In the genomic region with DNA sequence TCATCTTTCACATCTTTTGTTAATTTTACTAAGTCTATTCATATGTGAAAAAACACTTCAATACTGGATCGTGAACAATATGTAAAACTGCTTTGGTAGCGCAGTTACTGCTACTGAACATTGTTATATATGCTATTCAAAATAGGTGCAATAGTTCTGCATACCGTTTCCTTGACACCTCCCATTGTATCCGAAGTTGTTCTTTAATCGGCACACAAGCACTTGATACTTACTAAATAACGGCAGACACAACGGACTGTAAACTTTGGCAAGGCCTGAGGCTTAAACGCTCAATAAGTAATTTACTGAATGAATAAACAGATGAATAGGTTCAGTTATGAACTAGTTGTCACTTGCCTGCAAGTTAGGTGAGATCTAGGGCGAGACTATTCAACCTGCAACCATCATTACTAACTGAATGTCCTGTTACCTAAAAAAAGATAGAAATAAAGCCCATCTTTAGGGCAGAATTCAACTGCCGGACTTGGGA, we compare ENCODE assay signal across 8 cellular contexts. TPM values are rescaled to one million over a fixed set of nuclear protein-coding genes. Genes with fewer than 3 reads are reported as not detected.
DNase-seq lines count a peak whose midpoint lies in the region; ATAC-seq, FAIRE-seq and TF ChIP-seq lines count a peak whose summit lies in the region.

No MANE protein-coding gene starts in this region.

- TF ChIP-seq CTCF in A549 (IDR thresholded peaks at IDR 0.05) (no peak), H1 (IDR thresholded peaks at IDR 0.05; ENCODE audit: control extremely low read depth in 1 of 3, insufficient read depth in 1 of 3, low read depth in 1 of 3, low read length in 3 of 3) (no peak)

- no peaks in the 10 kb centered on the region for H3K23me2 ChIP-seq in H1 (ENCODE audit: low read depth, low read length)

- H3K9ac ChIP-seq in H1 (replicated peaks in 1 of 4; ENCODE audit: extremely low read depth in 1 of 4, low read depth in 3 of 4, low read length in 3 of 4) (peak overlapping the region; percentile 81 to 99 (median 91)), neuronal stem cell (ENCODE audit: low read depth, low read length, poor library complexity) (no peak overlapping the region)

- no peak for DNase-seq in A549 (ENCODE audit: low read depth in 1 of 2, low spot score in 1 of 2)
- DNase-seq in MV-4-11 (lab: John Stamatoyannopoulos, UW): peak; percentile 34
- no peak for DNase-seq in H1 (ENCODE audit: low read depth in 1 of 2, low spot score in 2 of 2)
- DNase-seq in neuronal stem cell (ENCODE audit: low spot score): no peak
- no peak for DNase-seq in posterior vena cava (ENCODE audit: low spot score)
- DNase-seq in superior temporal gyrus (ENCODE audit: extremely low spot score): no peak
- DNase-seq in NCI-H510A treated with DMSO at 0.1 percent for 48 hours (lab: John Stamatoyannopoulos, UW): no peak

- peak overlapping the region; percentile 47 for H3K56ac ChIP-seq in H1 (replicated peaks; ENCODE audit: insufficient read length, low read depth, low read length)

- TF ChIP-seq EP300 in A549 (IDR thresholded peaks at IDR 0.05): no peak
- TF ChIP-seq EP300 in H1 (IDR thresholded peaks at IDR 0.05; ENCODE audit: borderline replicate concordance in 1 of 2, low read depth in 2 of 2, low read length in 2 of 2): no peak

- no peak for FAIRE-seq in A549 (lab: Jason Lieb, UNC)
- FAIRE-seq in H1 (lab: Jason Lieb, UNC): no peak

- peaks cover 12% of the 10 kb centered on the region; the same call in 2 of the 3 replicates for H3K9me3 ChIP-seq in A549
- H3K9me3 ChIP-seq in H1 (ENCODE audit: insufficient read depth in 2 of 2, low read depth in 1 of 2, low read length in 1 of 2): no peaks in the 10 kb centered on the region; a peak in 1 of 4 replicates
- peaks cover 5 to 18% of the 10 kb centered on the region in 2 donors for H3K9me3 ChIP-seq in neuronal stem cell (replicated peaks in 1 of 2; ENCODE audit: control insufficient read depth in 2 of 2, insufficient read depth in 1 of 2, low read depth in 1 of 2, low read length in 2 of 2)

- H3K4me1 ChIP-seq in A549 (peaks cover 23% of the 10 kb centered on the region), H1 (replicated peaks in 1 of 4; ENCODE audit: control insufficient read depth in 3 of 4, insufficient read depth in 4 of 4, low read length in 3 of 4) (peaks cover 0 to 6% (median 1%) of the 10 kb centered on the region in 4 experiments; a peak in 2 of 7 replicates), neuronal stem cell (ENCODE audit: control insufficient read depth in 2 of 2, insufficient read depth in 1 of 2, low read depth in 1 of 2, low read length in 2 of 2) (peaks cover 1 to 3% of the 10 kb centered on the region in 2 donors)

- TF ChIP-seq POLR2A in A549 (IDR thresholded peaks at IDR 0.05; ENCODE audit: low read length) (no peak), H1 (IDR thresholded peaks at IDR 0.05; ENCODE audit: control extremely low read depth in 1 of 2, low read depth in 2 of 2, low read length in 2 of 2) (no peak)

- H3K14ac ChIP-seq in H1 (ENCODE audit: insufficient read length): no peak overlapping the region
- no peak overlapping the region for H3K14ac ChIP-seq in neuronal stem cell (ENCODE audit: low read length)

- H2BK12ac ChIP-seq in H1 (ENCODE audit: low read depth, low read length): no peak overlapping the region; the same call in 1 of the 2 replicates
- no peak overlapping the region for H2BK12ac ChIP-seq in neuronal stem cell (ENCODE audit: low read length)

- H3K27me3 ChIP-seq in H1 (replicated peaks in 1 of 4; ENCODE audit: control insufficient read depth in 3 of 4, extremely low read depth in 1 of 4, insufficient read depth in 3 of 4, low read length in 3 of 4): no peaks in the 10 kb centered on the region
- no peaks in the 10 kb centered on the region for H3K27me3 ChIP-seq in neuronal stem cell (ENCODE audit: control insufficient read depth in 3 of 3, insufficient read depth in 3 of 3, low read depth in 1 of 3, low read length in 3 of 3)

- peak overlapping the region; percentile 85 for H3K4me3 ChIP-seq in A549
- H3K4me3 ChIP-seq in H1 (ENCODE audit: extremely low read depth in 1 of 4, insufficient read depth in 2 of 4, low read depth in 3 of 4, low read length in 4 of 4): peak overlapping the region; percentile 88 to 98 (median 96)
- H3K4me3 ChIP-seq in neuronal stem cell (ENCODE audit: low read length in 2 of 2): peak overlapping the region; percentile 79 to 93

- ATAC-seq in A549: no peak
- ATAC-seq in GM19395 (IDR thresholded peaks at IDR 0.05; ENCODE audit: unreplicated experiment): peak; percentile 7

- H2BK5ac ChIP-seq in H1 (ENCODE audit: low read depth, low read length) (no peak overlapping the region), neuronal stem cell (ENCODE audit: low read length) (no peak overlapping the region)

- TF ChIP-seq RAD21 in A549 (conservative IDR thresholded peaks at IDR 0.05 in 1 of 2, IDR thresholded peaks at IDR 0.05 in 1 of 2) (peak in 1 of 2 experiments; percentile 21; a peak in 1 of 5 replicates), H1 (IDR thresholded peaks at IDR 0.05 in 1 of 2, conservative IDR thresholded peaks at IDR 0.05 in 1 of 2; ENCODE audit: low read depth in 2 of 2, low read length in 2 of 2) (no peak)

- H3K4ac ChIP-seq in H1 (replicated peaks; ENCODE audit: insufficient read length, low read depth, low read length): no peak overlapping the region
- no peak overlapping the region for H3K4ac ChIP-seq in neuronal stem cell (ENCODE audit: low read length)

- H4K5ac ChIP-seq in H1 (ENCODE audit: insufficient read length, low read depth, low read length): no peak overlapping the region

- H2AFZ ChIP-seq in H1 (ENCODE audit: low read length) (peak overlapping the region; percentile 98; the same call in 1 of the 2 replicates), neuronal stem cell (ENCODE audit: low read length) (peak overlapping the region; percentile 95)

- CTCF ChIA-PET in A549 (lab: Yijun Ruan, JAX): interaction anchor here (1.0 to 1.4 kb wide), 2 partner anchors 13 to 15 kb away, joined by 4 to 5 read pairs; no protein-coding TSS in a partner anchor
- CTCF ChIA-PET in H1 (lab: Charles Lee; ENCODE audit: partially characterized antibody): interaction anchor here (0.5 to 1.3 kb wide), 3 partner anchors 12 to 44 kb away, joined by 3 read pairs; no protein-coding TSS in a partner anchor

- H3K36me3 ChIP-seq in H1 (ENCODE audit: control insufficient read depth in 2 of 4, insufficient read depth in 4 of 4, low read length in 3 of 4) (peaks cover 3 to 26% (median 14%) of the 10 kb centered on the region in 4 experiments), neuronal stem cell (replicated peaks in 1 of 2; ENCODE audit: control insufficient read depth in 2 of 2, insufficient read depth in 2 of 2, low read length in 2 of 2) (peaks cover 10 to 66% of the 10 kb centered on the region in 2 donors)

- H4K91ac ChIP-seq in H1 (replicated peaks; ENCODE audit: insufficient read length, low read length) (no peak overlapping the region), neuronal stem cell (ENCODE audit: low read depth, low read length, poor library complexity) (no peak overlapping the region)

- 27% methylated on average over 10 of the region's 10 CpGs for WGBS in A549 (ENCODE audit: missing lambda C conversion rate)
- 41% methylated on average over 10 of the region's 10 CpGs; no CpG with 5 or more reads in 1 of the 2 experiments for WGBS in H1 (ENCODE audit: extremely low coverage in 1 of 2, insufficient coverage in 1 of 2, insufficient read length in 1 of 2, insufficient replicate concordance in 2 of 2, low coverage in 1 of 2, low lambda C conversion rate in 2 of 2, missing lambda C conversion rate in 1 of 2), 2 experiments
- WGBS in neuronal stem cell (ENCODE audit: extremely low coverage in 2 of 2, insufficient read length in 2 of 2, insufficient replicate concordance in 1 of 2), 2 donors: no CpG with 5 or more reads among the region's 10 CpGs

- no peak overlapping the region for H3K18ac ChIP-seq in H1 (ENCODE audit: extremely low read depth, low read length)
- no peak overlapping the region for H3K18ac ChIP-seq in neuronal stem cell (ENCODE audit: low read length)

- no peak overlapping the region for H3K23ac ChIP-seq in H1 (ENCODE audit: insufficient read length)
- no peak overlapping the region for H3K23ac ChIP-seq in neuronal stem cell (ENCODE audit: low read depth, low read length, poor library complexity)

- intact Hi-C loops in posterior vena cava (cut with DNase I): no loop called here

- H4K20me1 ChIP-seq in H1 (replicated peaks in 1 of 2; ENCODE audit: control insufficient read depth in 1 of 2, insufficient read depth in 2 of 2, low read length in 2 of 2): peaks cover 0 to 1% of the 10 kb centered on the region in 2 experiments

- H3K79me2 ChIP-seq in H1 (ENCODE audit: control insufficient read depth in 1 of 2, insufficient read depth in 2 of 2, low read length in 2 of 2): peaks cover 32 to 93% of the 10 kb centered on the region in 2 experiments

- no peak overlapping the region for H2AK5ac ChIP-seq in H1 (ENCODE audit: low read depth, low read length)
- H2AK5ac ChIP-seq in neuronal stem cell (ENCODE audit: low read depth, low read length): no peak overlapping the region

- POLR2A ChIA-PET in A549 (lab: Yijun Ruan, JAX): interaction anchor here (1.0 to 1.3 kb wide), 3 partner anchors 13 to 82 kb away, joined by 3 to 4 read pairs (median 4); no protein-coding TSS in a partner anchor
- POLR2A ChIA-PET in H1 (lab: Charles Lee; ENCODE audit: partially characterized antibody): interaction anchor here (0.6 to 1.8 kb wide), 18 partner anchors 8 to 448 kb away, joined by 3 to 10 read pairs (median 4); a partner anchor contains a TSS

- H3K27ac ChIP-seq in A549 (peak overlapping the region; percentile 93 to 95), H1 (ENCODE audit: low read depth, low read length) (peak overlapping the region; percentile 90), neuronal stem cell (replicated peaks; ENCODE audit: low read length) (peak overlapping the region; percentile 80)

- H2BK15ac ChIP-seq in H1 (ENCODE audit: low read length) (no peak overlapping the region), neuronal stem cell (ENCODE audit: low read length) (no peak overlapping the region)

- H3K79me1 ChIP-seq in H1 (ENCODE audit: low read depth, low read length) (no peaks in the 10 kb centered on the region; the same call in 1 of the 2 replicates), neuronal stem cell (ENCODE audit: low read depth, low read length) (peaks cover 5% of the 10 kb centered on the region)

- H4K8ac ChIP-seq in H1 (ENCODE audit: extremely low read depth, insufficient read depth, low read length) (no peak overlapping the region), neuronal stem cell (ENCODE audit: low read depth, low read length) (no peak overlapping the region)

- H2BK120ac ChIP-seq in H1 (replicated peaks; ENCODE audit: low read depth, low read length) (no peak overlapping the region), neuronal stem cell (ENCODE audit: low read depth, low read length) (no peak overlapping the region)

- no peak overlapping the region for H2BK20ac ChIP-seq in H1 (ENCODE audit: low read length)

- peak overlapping the region; percentile 83 for H3K4me2 ChIP-seq in A549
- peak overlapping the region; percentile 62 to 88 for H3K4me2 ChIP-seq in H1 (ENCODE audit: insufficient read depth in 1 of 2, low read depth in 2 of 2, low read length in 2 of 2)
- H3K4me2 ChIP-seq in neuronal stem cell (ENCODE audit: insufficient read depth, low read length, poor library complexity, severe bottlenecking): peak overlapping the region; percentile 65

RNA-seq across cellular contexts. Expression of a gene that starts 0.6 kb away (rescaled TPM):
- polyA plus RNA-seq in A549 (2011; rRNA removed) (29.7 and 33.8 TPM in 2 replicates), A549 (2017; fragmentation: RNase III; extraction: RNeasy Plus Mini Kit Qiagen cat#74134 plus additional on column Dnase treatment) (16.4 to 17.8 TPM (median 17.6 TPM) in 3 replicates), H1 (2011; rRNA removed) (8.8 and 17.6 TPM in 2 replicates)
- polyA plus RNA-seq in A549 (2012; cell fraction: cytosol; rRNA removed): 11.1 and 11.2 TPM in 2 replicates
- 3.3 and 6.4 TPM in 2 replicates for polyA plus RNA-seq in A549 (2012; cell fraction: nucleus; rRNA removed)
- polyA minus RNA-seq in A549 (2011; rRNA and poly(A)+ RNA removed): 15.8 and 16.2 TPM in 2 replicates
- 21.6 and 23.3 TPM in 2 replicates for total RNA-seq in H1 (2021; fragmentation: NEBNext Ultra II Directional; extraction: Animal tissue kit (Norgen Biotek cat#: 25700))
- 18.0 TPM for polyA plus RNA-seq in H1 (2011; cell fraction: cytosol; rRNA removed)
- 8.6 TPM for polyA plus RNA-seq in H1 (2011; cell fraction: nucleus; rRNA removed)
- 12.4 to 14.6 TPM (median 13.8 TPM) in 4 replicates for polyA plus RNA-seq in H1 (2012, experiment 1 of 2)
- polyA plus RNA-seq in H1 (2012, experiment 2 of 2): 17.2 TPM
- polyA plus RNA-seq in H1 (2013, experiment 1 of 2): 15.1 TPM
- 14.1 TPM for polyA plus RNA-seq in H1 (2013, experiment 2 of 2)
- 23.2 and 24.5 TPM in 2 replicates for polyA minus RNA-seq in H1 (2011; rRNA and poly(A)+ RNA removed)
- polyA minus RNA-seq in H1 (2011; cell fraction: cytosol; rRNA and poly(A)+ RNA removed): 5.9 TPM
- 57.7 TPM for polyA minus RNA-seq in H1 (2011; cell fraction: nucleus; rRNA and poly(A)+ RNA removed)
- polyA plus RNA-seq in neuronal stem cell (2013, experiment 1 of 2): 26.3 TPM
- polyA plus RNA-seq in neuronal stem cell (2013, experiment 2 of 2): 27.9 TPM
- 10 to 100 TPM; 16.6 to 18.6 TPM for total RNA-seq in posterior vena cava

RNA-seq across cellular contexts. Expression of a gene that starts 0.7 kb away (rescaled TPM):
- polyA plus RNA-seq in A549 (2011; rRNA removed) (113 and 130 TPM in 2 replicates), A549 (2017; fragmentation: RNase III; extraction: RNeasy Plus Mini Kit Qiagen cat#74134 plus additional on column Dnase treatment) (120 to 138 TPM (median 125 TPM) in 3 replicates), H1 (2011; rRNA removed) (36.5 and 43.7 TPM in 2 replicates)
- 46.1 and 47.4 TPM in 2 replicates for polyA plus RNA-seq in A549 (2012; cell fraction: cytosol; rRNA removed)
- polyA plus RNA-seq in A549 (2012; cell fraction: nucleus; rRNA removed): 27.5 and 29.4 TPM in 2 replicates
- 60.1 and 74.7 TPM in 2 replicates for polyA minus RNA-seq in A549 (2011; rRNA and poly(A)+ RNA removed)
- 125 and 126 TPM in 2 replicates for total RNA-seq in H1 (2021; fragmentation: NEBNext Ultra II Directional; extraction: Animal tissue kit (Norgen Biotek cat#: 25700))
- polyA plus RNA-seq in H1 (2011; cell fraction: cytosol; rRNA removed): 63.2 TPM
- 61.0 TPM for polyA plus RNA-seq in H1 (2011; cell fraction: nucleus; rRNA removed)
- polyA plus RNA-seq in H1 (2012, experiment 1 of 2): 81.6 to 143 TPM (median 113 TPM) in 4 replicates
- polyA plus RNA-seq in H1 (2012, experiment 2 of 2): 4.4 TPM
- 76.2 TPM for polyA plus RNA-seq in H1 (2013, experiment 1 of 2)
- polyA plus RNA-seq in H1 (2013, experiment 2 of 2): 75.1 TPM
- polyA minus RNA-seq in H1 (2011; rRNA and poly(A)+ RNA removed): 189 and 249 TPM in 2 replicates
- 66.3 TPM for polyA minus RNA-seq in H1 (2011; cell fraction: cytosol; rRNA and poly(A)+ RNA removed)
- polyA minus RNA-seq in H1 (2011; cell fraction: nucleus; rRNA and poly(A)+ RNA removed): 109 TPM
- polyA plus RNA-seq in neuronal stem cell (2013, experiment 1 of 2): 56.6 TPM
- 58.3 TPM for polyA plus RNA-seq in neuronal stem cell (2013, experiment 2 of 2)
- total RNA-seq in posterior vena cava: 10 to 100 TPM; 46.5 to 48.6 TPM
